In genomic region chr2:178419123-178419522, GRCh38 we compare ENCODE assay signal across 1 cellular context.
TF ChIP-seq lines count a peak whose summit lies in the region.

No MANE protein-coding gene starts in this region.

TF ChIP-seq in endothelial cell of umbilical vein, 7 proteins besides CTCF, POLR2A, EP300 and RAD21:
- TF ChIP-seq MYC (IDR thresholded peaks at IDR 0.05; ENCODE audit: low read depth, low read length), result no peak
- TF ChIP-seq EZH2 (IDR thresholded peaks at IDR 0.05; ENCODE audit: borderline replicate concordance, low read depth, low read length, severe bottlenecking), result no peak
- no peak for TF ChIP-seq GATA2 (IDR thresholded peaks at IDR 0.05; ENCODE audit: insufficient read depth, insufficient read length, low read depth, low read length)
- TF ChIP-seq JUN (IDR thresholded peaks at IDR 0.05; ENCODE audit: borderline replicate concordance, insufficient read depth, insufficient read length, low read depth), result no peak
- TF ChIP-seq FOS (IDR thresholded peaks at IDR 0.05; ENCODE audit: borderline replicate concordance, insufficient read depth, low read length), result no peak
- no peak for TF ChIP-seq MAX (IDR thresholded peaks at IDR 0.05; ENCODE audit: insufficient read depth, insufficient read length)
- TF ChIP-seq POLR2AphosphoS5 (IDR thresholded peaks at IDR 0.05; ENCODE audit: insufficient read depth, low read depth, low read length), result no peak
